ENCODE assay signal across 21 cellular contexts in genomic region chr5:51278458-51279049, GRCh38.
"Had no signal": no experiment of that assay in that cellular context is flagged by ENCODE, and none has a peak within 500 bp of the region (broad histone marks: within the 10 kb centered on the region; RNA-seq: fewer than 3 reads in every experiment).

No MANE protein-coding gene starts in this region.

- H3K27ac Mint-ChIP-seq: activated CD4-positive, alpha-beta memory T cell treated with anti-CD3 and anti-CD28 coated beads, Interleukin-2, amount 10 ng/mL, durations not matched to agents 7 days and 5 days; activated CD4-positive, alpha-beta T cell treated with anti-CD3 and anti-CD28 coated beads for 36 hours; activated naive CD8-positive, alpha-beta T cell treated with anti-CD3 and anti-CD28 coated beads, Interleukin-2, amount 10 ng/mL, durations not matched to agents 7 days and 5 days; activated T-cell treated with anti-CD3 and anti-CD28 coated beads, Interleukin-2, amount 50 U/mL, for 72 hours; natural killer cell treated with Interleukin-12 subunit alpha and Interleukin-12 subunit beta and Interleukin-15 and Interleukin-18, amount 100 ng/mL, for 72 hours had no signal

- H3K27ac ChIP-seq: coronary artery, gastroesophageal sphincter, prostate gland, right lobe of liver, spleen, transverse colon had no signal

- H3K36me3 Mint-ChIP-seq: activated naive CD8-positive, alpha-beta T cell treated with anti-CD3 and anti-CD28 coated beads, Interleukin-2, amount 10 ng/mL, durations not matched to agents 7 days and 5 days; natural killer cell treated with Interleukin-12 subunit alpha and Interleukin-12 subunit beta and Interleukin-15 and Interleukin-18, amount 100 ng/mL, for 72 hours had no signal

- H3K27me3 ChIP-seq: gastroesophageal sphincter, right lobe of liver, spleen, transverse colon had no signal

- DNase-seq: activated CD4-positive, alpha-beta memory T cell treated with anti-CD3 and anti-CD28 coated beads, Interleukin-2, amount 10 ng/mL, durations not matched to agents 7 days and 5 days; activated CD4-positive, alpha-beta T cell treated with anti-CD3 and anti-CD28 coated beads for 36 hours; activated CD8-positive, alpha-beta memory T cell treated with anti-CD3 and anti-CD28 coated beads, Interleukin-2, amount 50 U/mL, for 4 hours; activated gamma-delta T cell treated with Interleukin-2 at 50 U/mL for 16 hours; activated naive CD8-positive, alpha-beta T cell treated with anti-CD3 and anti-CD28 coated beads, Interleukin-2, amount 10 ng/mL, durations not matched to agents 7 days and 5 days; activated T-cell treated with anti-CD3 and anti-CD28 coated beads, Interleukin-2, amount 50 U/mL, for 72 hours; aorta; caudate nucleus; effector CD4-positive, alpha-beta T cell; mammary epithelial cell; right lobe of liver; spleen; stimulated activated CD4-positive, alpha-beta T cell treated with anti-CD3 and anti-CD28 coated beads, Interleukin-2, amount 100 ng/mL, for 24 hours; stimulated activated naive CD4-positive, alpha-beta T cell; substantia nigra; transverse colon had no signal

- H3K4me1 ChIP-seq: gastroesophageal sphincter, prostate gland, right lobe of liver, spleen, transverse colon had no signal

- H3K4me3 Mint-ChIP-seq: activated CD4-positive, alpha-beta memory T cell treated with anti-CD3 and anti-CD28 coated beads, Interleukin-2, amount 10 ng/mL, durations not matched to agents 7 days and 5 days; activated CD4-positive, alpha-beta T cell treated with anti-CD3 and anti-CD28 coated beads for 36 hours; activated naive CD8-positive, alpha-beta T cell treated with anti-CD3 and anti-CD28 coated beads, Interleukin-2, amount 10 ng/mL, durations not matched to agents 7 days and 5 days; activated T-cell treated with anti-CD3 and anti-CD28 coated beads, Interleukin-2, amount 50 U/mL, for 72 hours; natural killer cell treated with Interleukin-12 subunit alpha and Interleukin-12 subunit beta and Interleukin-15 and Interleukin-18, amount 100 ng/mL, for 72 hours had no signal

- ATAC-seq: activated CD4-positive, alpha-beta T cell treated with anti-CD3 and anti-CD28 coated beads for 36 hours; activated T-cell treated with anti-CD3 and anti-CD28 coated beads, Interleukin-2, amount 50 U/mL, for 72 hours; gastroesophageal sphincter; left lobe of liver; natural killer cell treated with Interleukin-12 subunit alpha and Interleukin-12 subunit beta and Interleukin-15 and Interleukin-18, amount 100 ng/mL, for 72 hours; right lobe of liver had no signal

- H3K36me3 ChIP-seq: gastroesophageal sphincter, prostate gland, right lobe of liver, spleen, transverse colon had no signal

- H3K4me3 ChIP-seq: coronary artery, gastroesophageal sphincter, prostate gland, right lobe of liver, spleen, transverse colon had no signal

- H3K27me3 Mint-ChIP-seq: activated CD4-positive, alpha-beta memory T cell treated with anti-CD3 and anti-CD28 coated beads, Interleukin-2, amount 10 ng/mL, durations not matched to agents 7 days and 5 days; activated CD4-positive, alpha-beta T cell treated with anti-CD3 and anti-CD28 coated beads for 36 hours; activated naive CD8-positive, alpha-beta T cell treated with anti-CD3 and anti-CD28 coated beads, Interleukin-2, amount 10 ng/mL, durations not matched to agents 7 days and 5 days; natural killer cell treated with Interleukin-12 subunit alpha and Interleukin-12 subunit beta and Interleukin-15 and Interleukin-18, amount 100 ng/mL, for 72 hours had no signal

- H3K9me3 ChIP-seq: gastroesophageal sphincter, prostate gland, right lobe of liver, transverse colon had no signal

- H3K4me1 Mint-ChIP-seq: activated CD4-positive, alpha-beta memory T cell treated with anti-CD3 and anti-CD28 coated beads, Interleukin-2, amount 10 ng/mL, durations not matched to agents 7 days and 5 days; activated CD4-positive, alpha-beta T cell treated with anti-CD3 and anti-CD28 coated beads for 36 hours; activated naive CD8-positive, alpha-beta T cell treated with anti-CD3 and anti-CD28 coated beads, Interleukin-2, amount 10 ng/mL, durations not matched to agents 7 days and 5 days had no signal
